Comparison of ENCODE assay signal across 8 cellular contexts in the genomic region with DNA sequence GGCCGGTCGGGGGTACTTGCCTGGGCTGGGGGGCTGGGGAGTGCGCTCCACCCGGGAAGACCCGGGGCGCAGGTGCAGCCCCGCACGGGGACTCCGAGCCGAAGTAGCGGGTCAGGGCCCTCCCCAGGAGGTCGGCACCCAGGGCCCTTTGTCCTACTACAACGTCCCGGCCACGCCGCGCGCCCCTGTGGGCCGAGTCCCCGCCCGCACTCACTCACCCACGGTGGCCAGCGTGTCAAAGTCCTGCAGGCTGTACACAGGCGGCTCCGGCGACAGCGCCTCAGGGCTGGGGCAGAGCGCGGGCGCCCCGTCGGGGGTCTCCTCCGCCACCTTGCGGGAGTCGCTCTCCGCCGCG. TPM values are rescaled to one million over a fixed set of nuclear protein-coding genes. Genes with fewer than 3 reads are reported as not detected.
DNase-seq lines count a peak whose midpoint lies in the region; ATAC-seq and TF ChIP-seq lines count a peak whose summit lies in the region.

No MANE protein-coding gene starts in this region.

- peak; percentile 13 for DNase-seq in activated CD4-positive, alpha-beta T cell treated with anti-CD3 and anti-CD28 coated beads for 48 hours
- DNase-seq in activated CD4-positive, alpha-beta T cell treated with anti-CD3 and anti-CD28 coated beads, Interleukin-2, amount 50 U/mL, for 1 hour: no peak
- DNase-seq in activated CD4-positive, alpha-beta T cell treated with anti-CD3 and anti-CD28 coated beads, Interleukin-2, amount 10 ng/mL, durations not matched to agents 7 days and 5 days: peak; percentile 7
- DNase-seq in right atrium auricular region (ENCODE audit: low spot score): no peak
- DNase-seq in SW480 (ENCODE audit: low spot score): no peak
- no peak for DNase-seq in GOT3 (lab: John Stamatoyannopoulos, UW)

- no peaks in the 10 kb centered on the region for H3K36me3 ChIP-seq in right atrium auricular region

- peaks cover 13% of the 10 kb centered on the region for H3K36me3 Mint-ChIP-seq in activated CD4-positive, alpha-beta T cell treated with anti-CD3 and anti-CD28 coated beads, Interleukin-2, amount 10 ng/mL, durations not matched to agents 7 days and 5 days (ENCODE audit: low read depth)

- H3K27ac Mint-ChIP-seq in activated CD4-positive, alpha-beta T cell treated with anti-CD3 and anti-CD28 coated beads, Interleukin-2, amount 10 ng/mL, durations not matched to agents 7 days and 5 days: no peak overlapping the region

- H3K27me3 Mint-ChIP-seq in activated CD4-positive, alpha-beta T cell treated with anti-CD3 and anti-CD28 coated beads, Interleukin-2, amount 10 ng/mL, durations not matched to agents 7 days and 5 days: no peaks in the 10 kb centered on the region

- POLR2A ChIA-PET in activated CD4-positive, alpha-beta T cell treated with anti-CD3 and anti-CD28 coated beads, Interleukin-2, amount 10 ng/mL, durations not matched to agents 7 days and 5 days (lab: Charles Lee): no interaction called here

- H3K4me3 Mint-ChIP-seq in activated CD4-positive, alpha-beta T cell treated with anti-CD3 and anti-CD28 coated beads, Interleukin-2, amount 10 ng/mL, durations not matched to agents 7 days and 5 days: peak overlapping the region; percentile 92

- no peaks in the 10 kb centered on the region for H3K9me3 ChIP-seq in right atrium auricular region

- H3K9me3 Mint-ChIP-seq in activated CD4-positive, alpha-beta T cell treated with anti-CD3 and anti-CD28 coated beads, Interleukin-2, amount 10 ng/mL, durations not matched to agents 7 days and 5 days: no peaks in the 10 kb centered on the region

- no peaks in the 10 kb centered on the region for H3K27me3 ChIP-seq in right atrium auricular region

- peaks cover 26% of the 10 kb centered on the region for H3K4me1 Mint-ChIP-seq in activated CD4-positive, alpha-beta T cell treated with anti-CD3 and anti-CD28 coated beads, Interleukin-2, amount 10 ng/mL, durations not matched to agents 7 days and 5 days

- peak; percentile 15 for ATAC-seq in HG02981 (IDR thresholded peaks at IDR 0.05; ENCODE audit: unreplicated experiment)

- H3K27ac ChIP-seq in right atrium auricular region (peak overlapping the region; percentile 69 to 73), skin epidermis (peak overlapping the region; percentile 62 to 95 (median 85))

- CTCF ChIA-PET in activated CD4-positive, alpha-beta T cell treated with anti-CD3 and anti-CD28 coated beads, Interleukin-2, amount 10 ng/mL, durations not matched to agents 7 days and 5 days (lab: Charles Lee): no interaction called here

- no peak for TF ChIP-seq CTCF in right atrium auricular region (IDR thresholded peaks at IDR 0.05)

- H3K4me1 ChIP-seq in right atrium auricular region: no peaks in the 10 kb centered on the region

- peak overlapping the region; percentile 49 to 66 for H3K4me3 ChIP-seq in right atrium auricular region
- peak overlapping the region; percentile 62 to 88 (median 73) for H3K4me3 ChIP-seq in skin epidermis

RNA-seq across cellular contexts. Expression of gene PRKX, which starts 0.6 kb away (rescaled TPM):
- 10 to 100 TPM; 62.7 to 68.2 TPM for total RNA-seq in activated CD4-positive, alpha-beta T cell treated with anti-CD3 and anti-CD28 coated beads, Interleukin-2, amount 10 ng/mL, durations not matched to agents 7 days and 5 days
- total RNA-seq in right atrium auricular region: 1 to 10 TPM; 2.6 to 7.4 TPM

Comparison
In these comparisons a context has a peak if more than half of its experiments do, and no peak if none do; other contexts are left out.
1. DNase-seq: peak in activated CD4-positive, alpha-beta T cell treated with anti-CD3 and anti-CD28 coated beads for 48 hours (single experiment) and activated CD4-positive, alpha-beta T cell treated with anti-CD3 and anti-CD28 coated beads, Interleukin-2, amount 10 ng/mL, durations not matched to agents 7 days and 5 days (single experiment); none in activated CD4-positive, alpha-beta T cell treated with anti-CD3 and anti-CD28 coated beads, Interleukin-2, amount 50 U/mL, for 1 hour (single experiment), right atrium auricular region (single experiment), SW480 (single experiment) and GOT3 (single experiment).
2. RNA of gene PRKX, which starts 0.6 kb away (total RNA-seq): 62.7 to 68.2 TPM in activated CD4-positive, alpha-beta T cell treated with anti-CD3 and anti-CD28 coated beads, Interleukin-2, amount 10 ng/mL, durations not matched to agents 7 days and 5 days; 2.6 to 7.4 TPM in right atrium auricular region; every median in the first group is over 4 times any median in the second.